Comparison of ENCODE assay signal across 9 cellular contexts in genomic region chr1:84996846-84997666, GRCh38. TPM values are rescaled to one million over a fixed set of nuclear protein-coding genes. Genes with fewer than 3 reads are reported as not detected.
A peak's percentile ranks its signal among the peaks of the same experiment; 100 is the strongest.
DNase-seq lines count a peak whose midpoint lies in the region; ATAC-seq and TF ChIP-seq lines count a peak whose summit lies in the region.
"Had no signal": no experiment of that assay in that cellular context is flagged by ENCODE, and none has a peak within 500 bp of the region (broad histone marks: within the 10 kb centered on the region; RNA-seq: fewer than 3 reads in every experiment).

MCOLN2 (minus strand) TSS chr1:84997113; CDS start chr1:84996872, 241 bp downstream.

- H3K9ac ChIP-seq in HCT116 (ENCODE audit: low read length) = peak within 1 kb of the TSS; percentile 60

- ATAC-seq in HCT116 = peak; percentile 94
- peak; percentile 63 to 72 for ATAC-seq in activated CD4-positive, CD25-positive, alpha-beta regulatory T cell treated with anti-CD3 and anti-CD28 coated beads, Interleukin-2, amount 50 U/mL, for 24 hours

- WGBS in thymus = under 1% methylated on average over 87 of the region's 87 CpGs

- RAD21 ChIA-PET in HCT116 (lab: Charles Lee; ENCODE audit: low non-redundant PET in 1 of 2, low total read pairs in 2 of 2, uncharacterized antibody in 2 of 2, unreplicated experiment in 2 of 2) = no interaction called here

- H4K20me1 ChIP-seq in HCT116 (ENCODE audit: insufficient read depth) = no peaks in the 10 kb centered on the region

- H3K9me2 ChIP-seq in HCT116 (ENCODE audit: insufficient read depth) = no peaks in the 10 kb centered on the region

- TSS peak; percentile 35 for BruUV-seq in HCT116 (replicated peaks; lab: Mats Ljungman, UMichigan)

- H2AFZ ChIP-seq in HCT116 (ENCODE audit: low read depth, low read length, poor library complexity, severe bottlenecking) = peak within 1 kb of the TSS; percentile 56

- H3K9me3 ChIP-seq in HCT116 (ENCODE audit: control insufficient read depth in 1 of 2, insufficient read depth in 1 of 2, low read depth in 1 of 2, low read length in 2 of 2) (no peaks in the 10 kb centered on the region), mononuclear cell (ENCODE audit: low read depth, low read length) (no peaks in the 10 kb centered on the region), thymus (ENCODE audit: control insufficient read depth) (no peaks in the 10 kb centered on the region)

- CTCF ChIA-PET in HCT116 (lab: Charles Lee) = no interaction called here

- H3K4me1 ChIP-seq in HCT116 (ENCODE audit: control insufficient read depth in 1 of 2, insufficient read depth in 2 of 2, low read length in 2 of 2) = peaks cover 3 to 23% of the 10 kb centered on the region in 2 experiments; a peak in 2 of 4 replicates
- H3K4me1 ChIP-seq in mononuclear cell (ENCODE audit: insufficient read depth, low read length) = peaks cover 31% of the 10 kb centered on the region
- H3K4me1 ChIP-seq in thymus (ENCODE audit: control insufficient read depth, insufficient read depth, low read length) = peaks cover 5% of the 10 kb centered on the region

- no peak for TF ChIP-seq POLR2A in HCT116 (IDR thresholded peaks at IDR 0.05; ENCODE audit: borderline replicate concordance, extremely low read depth, insufficient read depth, insufficient read length)

- no peak for TF ChIP-seq CTCF in HCT116 (IDR thresholded peaks at IDR 0.05 in 2 of 3, conservative IDR thresholded peaks at IDR 0.05 in 1 of 3; ENCODE audit: borderline replicate concordance in 1 of 3, insufficient read depth in 1 of 3, low read depth in 2 of 3, low read length in 2 of 3)

- H3K4me3 ChIP-seq in HCT116 (replicated peaks in 1 of 2; ENCODE audit: low read depth in 1 of 2, low read length in 2 of 2) (peak within 1 kb of the TSS; percentile 56 to 60), mononuclear cell (ENCODE audit: low read length) (peak within 1 kb of the TSS; percentile 48), thymus (ENCODE audit: low read length) (peak within 1 kb of the TSS; percentile 52)

- H3K36me3 ChIP-seq in HCT116 (ENCODE audit: control insufficient read depth in 1 of 2, insufficient read depth in 2 of 2, low read length in 2 of 2) (no peaks in the 10 kb centered on the region), thymus (ENCODE audit: control insufficient read depth, insufficient read depth) (no peaks in the 10 kb centered on the region)

- no peaks in the 10 kb centered on the region for H3K27me3 ChIP-seq in HCT116 (ENCODE audit: insufficient read depth, low read length)
- H3K27me3 ChIP-seq in mononuclear cell (ENCODE audit: insufficient read depth, low read length) = peaks cover 50% of the 10 kb centered on the region
- H3K27me3 ChIP-seq in thymus (ENCODE audit: control insufficient read depth, insufficient read depth) = peaks cover 41% of the 10 kb centered on the region

- H3K27ac ChIP-seq in HCT116 (ENCODE audit: low read depth, low read length) (peak within 1 kb of the TSS; percentile 27; the same call in 1 of the 2 replicates), thymus (ENCODE audit: low read depth) (no peak within 1 kb of the TSS)

- no peaks in the 10 kb centered on the region for H3K79me2 ChIP-seq in HCT116 (ENCODE audit: insufficient read depth, low read length)

- intact Hi-C loops in HCT116 (cut with micrococcal nuclease) = no loop called here

- no peak for TF ChIP-seq RAD21 in HCT116 (IDR thresholded peaks at IDR 0.05; ENCODE audit: low read depth)

- DNase-seq in NCI-H2196 (lab: John Stamatoyannopoulos, UW; ENCODE audit: unreplicated experiment) (peak; percentile 15), NCI-H2196 treated with DMSO at 0.1 percent for 48 hours (lab: John Stamatoyannopoulos, UW; ENCODE audit: unreplicated experiment) (no peak), HCT116 (ENCODE audit: low read depth, low spot score) (no peak), NAMALWA (ENCODE audit: low spot score) (peak; percentile 78)
- DNase-seq in effector CD8-positive, alpha-beta T cell (lab: John Stamatoyannopoulos, UW) = peak; percentile 24
- DNase-seq: DND-41 had no signal

- POLR2A ChIA-PET in HCT116 (lab: Charles Lee) = no interaction called here

- peak within 1 kb of the TSS; percentile 84 for H3K4me2 ChIP-seq in HCT116 (ENCODE audit: low read length)

TF ChIP-seq in HCT116, 20 proteins besides CTCF, POLR2A, EP300 and RAD21:
- TF ChIP-seq POLR2AphosphoS5 (IDR thresholded peaks at IDR 0.05; ENCODE audit: low read depth, low read length) (peak; percentile 51), EGR1 (IDR thresholded peaks at IDR 0.05; ENCODE audit: low read depth) (no peak), MAX (IDR thresholded peaks at IDR 0.05) (peak; percentile 52), JUND (IDR thresholded peaks at IDR 0.05) (no peak), REST (IDR thresholded peaks at IDR 0.05; ENCODE audit: low read depth) (no peak), YY1 (IDR thresholded peaks at IDR 0.05; ENCODE audit: extremely low read depth, insufficient replicate concordance, low read depth, low read length) (no peak)
TF ChIP-seq in HCT116: peak in this region for 2.

RNA-seq across cellular contexts. Expression of gene MCOLN2, which starts in this region (rescaled TPM):
- 11.3 TPM for total RNA-seq in HCT116 (2021; ENCODE audit: unreplicated experiment)
- 2.8 and 3.6 TPM in 2 replicates for polyA plus RNA-seq in HCT116 (2012)
- 14.1 TPM for total RNA-seq in mononuclear cell
- 18.2 TPM for polyA plus RNA-seq in thymus

Comparison
In these comparisons a context has a peak if more than half of its experiments do, and no peak if none do; other contexts are left out.
1. DNase-seq: peak in NCI-H2196 (single experiment), NAMALWA (single experiment) and effector CD8-positive, alpha-beta T cell (single experiment); none in NCI-H2196 treated with DMSO at 0.1 percent for 48 hours (single experiment) and HCT116 (single experiment).
2. Peak in every context shown above with its lines, with median percentiles within 50 percentile points of each other: H3K4me3 ChIP-seq.